ENCODE assay signal across 8 cellular contexts in the genomic region with DNA sequence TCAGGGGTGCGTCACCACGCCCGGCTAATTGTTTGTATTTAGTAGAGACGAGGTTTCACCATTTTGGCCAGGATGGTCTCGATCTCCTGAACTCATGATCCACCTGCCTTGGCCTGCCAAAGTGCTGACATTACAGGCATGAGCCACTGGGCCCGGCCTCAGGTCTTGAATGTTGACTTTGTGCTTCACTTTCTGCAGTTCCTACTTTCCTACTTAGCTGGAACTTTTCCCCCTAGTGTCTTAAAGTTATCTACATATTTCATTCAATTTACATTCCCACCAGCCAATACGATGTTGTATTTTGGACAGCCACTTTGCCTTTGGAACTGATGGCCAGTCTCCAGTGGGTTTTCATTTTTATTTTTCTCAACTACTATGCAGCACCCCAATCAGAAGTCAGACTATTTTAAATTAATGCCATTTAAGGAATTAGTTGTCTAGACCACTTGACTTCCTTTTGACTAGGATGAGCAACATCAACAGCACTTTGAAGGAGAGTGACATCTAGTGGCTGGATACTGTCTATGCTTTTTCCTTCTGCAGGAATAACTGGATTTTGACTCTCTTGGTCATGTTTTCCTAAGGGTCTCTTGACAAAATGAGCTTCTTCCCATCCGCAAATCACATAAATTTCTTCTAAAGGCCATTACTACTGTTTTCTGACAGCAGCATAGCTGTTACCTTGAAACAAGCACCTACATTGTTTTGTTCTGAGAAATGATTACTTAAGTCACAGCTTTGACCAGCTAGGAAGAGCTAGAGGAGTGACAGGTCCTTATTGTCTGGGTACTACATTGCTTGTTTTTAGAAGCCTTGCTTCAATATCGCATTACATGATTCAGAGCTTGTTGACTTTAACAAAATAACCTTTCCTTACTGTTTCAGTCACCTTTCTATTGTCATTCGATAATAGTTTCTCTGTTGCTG.
DNase-seq lines count a peak whose midpoint lies in the region; ATAC-seq and TF ChIP-seq lines count a peak whose summit lies in the region.

No MANE protein-coding gene starts in this region.

- ATAC-seq in GM18499 (IDR thresholded peaks at IDR 0.05; ENCODE audit: insufficient read depth, unreplicated experiment) (peak; percentile 53), HG03064 (IDR thresholded peaks at IDR 0.05; ENCODE audit: low read depth, unreplicated experiment) (peak; percentile 61), left ventricle myocardium superior (peak; percentile 77), sciatic nerve (peak; percentile 56)

- DNase-seq in BE2C, result no peak
- peak; percentile 22 for DNase-seq in NCI-H345 treated with DMSO at 0.1 percent for 48 hours (lab: John Stamatoyannopoulos, UW; ENCODE audit: unreplicated experiment)
- peak; percentile 84 for DNase-seq in adipocyte (ENCODE audit: low read depth)
- DNase-seq in left ventricle myocardium superior, result no peak
- no peak for DNase-seq in sciatic nerve (ENCODE audit: low spot score)
- no peak for DNase-seq in activated CD8-positive, alpha-beta memory T cell treated with anti-CD3 and anti-CD28 coated beads, Interleukin-2, amount 50 U/mL, for 48 hours

- H3K9me3 ChIP-seq in BE2C (no peaks in the 10 kb centered on the region), adipocyte (ENCODE audit: control insufficient read depth, low read length) (no peaks in the 10 kb centered on the region)

- H3K36me3 ChIP-seq in BE2C, result no peaks in the 10 kb centered on the region; the same call in 1 of the 2 replicates
- H3K36me3 ChIP-seq in adipocyte (ENCODE audit: control insufficient read depth, insufficient read depth, low read length, severe bottlenecking), result no peaks in the 10 kb centered on the region

- H3K4me3 ChIP-seq in BE2C (ENCODE audit: low read depth, low read length), result no peak overlapping the region
- H3K4me3 ChIP-seq in adipocyte (ENCODE audit: low read length), result no peak overlapping the region

- H3K9ac ChIP-seq in adipocyte (ENCODE audit: low read length), result no peak overlapping the region

- H3K4me1 ChIP-seq in BE2C (no peaks in the 10 kb centered on the region), adipocyte (ENCODE audit: control insufficient read depth, insufficient read depth, low read length) (no peaks in the 10 kb centered on the region)

- H3K27me3 ChIP-seq in BE2C (no peaks in the 10 kb centered on the region), adipocyte (replicated peaks; ENCODE audit: control insufficient read depth, insufficient read depth, low read length) (peaks cover 8% of the 10 kb centered on the region)

- peak; percentile 79 for TF ChIP-seq CTCF in BE2C (IDR thresholded peaks at IDR 0.05; ENCODE audit: low read depth, low read length)

- intact Hi-C loops in left ventricle myocardium superior (cut with micrococcal nuclease), result loop anchor here (2.0 to 10.0 kb wide), 2 partner anchors 139 to 283 kb away; a partner anchor contains a TSS
- intact Hi-C loops in sciatic nerve (cut with DNase I), result loop anchor here (5.0 kb wide), 1 partner anchor 281 kb away; no protein-coding TSS in a partner anchor

Comparison
In these comparisons a context has a peak if more than half of its experiments do, and no peak if none do; other contexts are left out.
1. DNase-seq: peak in NCI-H345 treated with DMSO at 0.1 percent for 48 hours (single experiment) and adipocyte (single experiment); none in BE2C (single experiment), left ventricle myocardium superior (single experiment), sciatic nerve (single experiment) and activated CD8-positive, alpha-beta memory T cell treated with anti-CD3 and anti-CD28 coated beads, Interleukin-2, amount 50 U/mL, for 48 hours (single experiment).
2. Peak in every context shown above with its lines, with median percentiles within 50 percentile points of each other: ATAC-seq.